ENCODE assay signal across 8 cellular contexts in the genomic region with DNA sequence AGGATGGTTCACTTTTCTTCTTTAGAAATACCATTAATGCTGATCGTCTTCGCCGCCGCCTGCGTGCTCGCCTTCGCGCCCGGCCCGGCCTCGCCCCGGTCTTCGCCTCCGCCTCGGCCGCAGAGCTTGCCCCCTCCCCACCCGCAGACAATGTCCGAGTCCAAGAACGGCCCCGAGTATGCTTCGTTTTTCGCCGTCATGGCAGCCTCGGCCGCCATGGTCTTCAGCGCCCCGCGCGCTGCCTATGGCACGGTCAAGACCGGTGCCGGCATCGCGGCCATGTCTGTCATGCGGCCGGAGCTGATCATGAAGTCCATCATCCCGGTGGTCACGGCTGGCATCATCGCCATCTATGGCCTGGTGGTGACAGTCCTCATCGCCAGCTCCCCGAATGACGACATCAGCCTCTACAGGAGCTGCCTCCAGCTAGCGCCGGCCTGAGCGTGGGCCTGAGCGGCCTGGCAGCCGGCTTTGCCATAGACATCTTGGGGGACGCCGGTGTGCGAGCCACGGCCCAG. TPM values are rescaled to one million over a fixed set of nuclear protein-coding genes. Genes with fewer than 3 reads are reported as not detected.
DNase-seq lines count a peak whose midpoint lies in the region; ATAC-seq, FAIRE-seq and TF ChIP-seq lines count a peak whose summit lies in the region.

No MANE protein-coding gene starts in this region.

- peaks cover 13% of the 10 kb centered on the region for H3K4me1 ChIP-seq in mammary epithelial cell (ENCODE audit: insufficient read depth, low read length)
- H3K4me1 ChIP-seq in thymus (ENCODE audit: control insufficient read depth, insufficient read depth, low read length) = peaks cover 2% of the 10 kb centered on the region

- H3K27me3 Mint-ChIP-seq in CD4-positive, alpha-beta T cell = no peaks in the 10 kb centered on the region
- H3K27me3 Mint-ChIP-seq in memory B cell = no peaks in the 10 kb centered on the region

- H3K79me2 ChIP-seq in mammary epithelial cell (ENCODE audit: insufficient read depth, low read length) = no peaks in the 10 kb centered on the region

- DNase-seq in CD4-positive, alpha-beta T cell = peak in 2 of 10 experiments; percentile 4
- DNase-seq in HuH-7.5 (ENCODE audit: low spot score) (peak; percentile 22), mammary epithelial cell (no peak), memory B cell (ENCODE audit: low spot score in 2 of 2) (peak in 1 of 2 donors; percentile 21), GM12891 (ENCODE audit: insufficient read length, low spot score) (no peak), COLO829 (ENCODE audit: low spot score) (no peak), NCI-H2227 (lab: John Stamatoyannopoulos, UW; ENCODE audit: unreplicated experiment) (no peak)

- no peak for FAIRE-seq in GM12891 (lab: Jason Lieb, UNC)

- no peaks in the 10 kb centered on the region for H3K36me3 Mint-ChIP-seq in CD4-positive, alpha-beta T cell (ENCODE audit: low read depth)
- H3K36me3 Mint-ChIP-seq in memory B cell = no peaks in the 10 kb centered on the region

- H3K9ac ChIP-seq in mammary epithelial cell (ENCODE audit: insufficient read depth, low read length) = no peak overlapping the region

- peak overlapping the region; percentile 90 for H3K4me2 ChIP-seq in mammary epithelial cell (ENCODE audit: insufficient read depth, low read depth, low read length)

- ATAC-seq in CD4-positive, alpha-beta T cell (ENCODE audit: poor library complexity) = no peak
- no peak for ATAC-seq in memory B cell (ENCODE audit: low read depth)

- peak overlapping the region; percentile 64 for H3K27ac ChIP-seq in CD4-positive, alpha-beta T cell (ENCODE audit: low read depth, low read length)
- no peak overlapping the region for H3K27ac ChIP-seq in mammary epithelial cell (ENCODE audit: insufficient read depth, low read depth, low read length)
- H3K27ac ChIP-seq in thymus (ENCODE audit: low read depth) = peak overlapping the region; percentile 76

- no peaks in the 10 kb centered on the region for H3K9me3 Mint-ChIP-seq in CD4-positive, alpha-beta T cell
- H3K9me3 Mint-ChIP-seq in memory B cell = no peaks in the 10 kb centered on the region

- peak overlapping the region; percentile 87 for H3K4me3 Mint-ChIP-seq in CD4-positive, alpha-beta T cell
- H3K4me3 Mint-ChIP-seq in memory B cell = peak overlapping the region; percentile 87

- in situ Hi-C loops in mammary epithelial cell (cut with MboI; ENCODE audit: low sequenced_read_pairs in 2 of 2) = loop anchor here in 1 of 2 donors (10.0 to 25.0 kb wide), 2 partner anchors 62 to 135 kb away; no protein-coding TSS in a partner anchor

- intact Hi-C loops in CD4-positive, alpha-beta T cell (cut with DNase I, micrococcal nuclease) = loop anchor here (2.0 to 5.0 kb wide), 6 partner anchors 34 to 172 kb away; no protein-coding TSS in a partner anchor
- intact Hi-C loops in mammary epithelial cell (cut with micrococcal nuclease) = no loop called here

- 32% methylated on average over 29 of the region's 51 CpGs for WGBS in mammary epithelial cell (ENCODE audit: low coverage, missing lambda C conversion rate)
- WGBS in thymus = 30% methylated on average over 51 of the region's 51 CpGs

- peaks cover 19% of the 10 kb centered on the region for H3K4me1 Mint-ChIP-seq in CD4-positive, alpha-beta T cell (ENCODE audit: low read depth)
- H3K4me1 Mint-ChIP-seq in memory B cell = peaks cover 7% of the 10 kb centered on the region

- H3K27me3 ChIP-seq in CD4-positive, alpha-beta T cell (ENCODE audit: control insufficient read depth, insufficient read depth, low read length) = no peaks in the 10 kb centered on the region
- H3K27me3 ChIP-seq in mammary epithelial cell (ENCODE audit: insufficient read depth, low read length) = no peaks in the 10 kb centered on the region
- no peaks in the 10 kb centered on the region for H3K27me3 ChIP-seq in thymus (ENCODE audit: control insufficient read depth, insufficient read depth)

- H2AFZ ChIP-seq in mammary epithelial cell (ENCODE audit: low read depth, low read length) = peak overlapping the region; percentile 98

- TF ChIP-seq POLR2A in GM12891 (IDR thresholded peaks at IDR 0.05; ENCODE audit: low read depth, low read length) = no peak

- H3K36me3 ChIP-seq in mammary epithelial cell (ENCODE audit: insufficient read depth, low read length) (no peaks in the 10 kb centered on the region), thymus (ENCODE audit: control insufficient read depth, insufficient read depth) (no peaks in the 10 kb centered on the region)

- BruUV-seq in mammary epithelial cell (replicated peaks; lab: Mats Ljungman, UMichigan) = no TSS peak

- dilution Hi-C loops in mammary epithelial cell (cut with HindIII; ENCODE audit: low sequenced_read_pairs) = no loop called here

- H3K4me3 ChIP-seq in mammary epithelial cell (replicated peaks in 1 of 3; ENCODE audit: insufficient read depth in 1 of 3, low read depth in 2 of 3, low read length in 3 of 3) (peak overlapping the region; percentile 33 to 45 (median 39)), thymus (ENCODE audit: low read length) (peak overlapping the region; percentile 76)

- H3K27ac Mint-ChIP-seq in CD4-positive, alpha-beta T cell = peak overlapping the region; percentile 90
- H3K27ac Mint-ChIP-seq in memory B cell = peak overlapping the region; percentile 91

- POLR2A ChIA-PET in CD4-positive, alpha-beta T cell (lab: Charles Lee) = interaction anchor here (0.6 to 6.4 kb wide), 22 partner anchors 9 to 1520 kb away, joined by 3 to 152 read pairs (median 7); a partner anchor contains a TSS

- CTCF ChIA-PET in CD4-positive, alpha-beta T cell (lab: Charles Lee) = interaction anchor here (1.0 to 3.6 kb wide), 13 partner anchors 9 to 172 kb away, joined by 3 to 33 read pairs (median 5); a partner anchor contains a TSS
- CTCF ChIA-PET in mammary epithelial cell (lab: Charles Lee; ENCODE audit: low non-redundant PET) = interaction anchor here (0.6 kb wide), 1 partner anchor 172 kb away, joined by 3 read pairs; no protein-coding TSS in a partner anchor

- TF ChIP-seq CTCF in CD4-positive, alpha-beta T cell (IDR thresholded peaks at IDR 0.05) = no peak
- no peak for TF ChIP-seq CTCF in mammary epithelial cell (conservative IDR thresholded peaks at IDR 0.05 in 1 of 2, IDR thresholded peaks at IDR 0.05 in 1 of 2; ENCODE audit: extremely low read depth in 1 of 2, insufficient read depth in 1 of 2, low read depth in 1 of 2, low read length in 2 of 2)

- H4K20me1 ChIP-seq in mammary epithelial cell (ENCODE audit: insufficient read depth, low read length) = no peaks in the 10 kb centered on the region

- no peaks in the 10 kb centered on the region for H3K9me3 ChIP-seq in CD4-positive, alpha-beta T cell (ENCODE audit: control insufficient read depth, low read length)
- H3K9me3 ChIP-seq in mammary epithelial cell (replicated peaks; ENCODE audit: insufficient read depth, low read length) = peaks cover 3% of the 10 kb centered on the region
- no peaks in the 10 kb centered on the region for H3K9me3 ChIP-seq in thymus (ENCODE audit: control insufficient read depth)

TF ChIP-seq in GM12891, 5 proteins besides CTCF, POLR2A, EP300 and RAD21:
- TF ChIP-seq TAF1 (IDR thresholded peaks at IDR 0.05; ENCODE audit: low read depth, low read length) = no peak
- TF ChIP-seq POU2F2 (IDR thresholded peaks at IDR 0.05; ENCODE audit: low read depth, low read length) = no peak
- no peak for TF ChIP-seq PAX5 (IDR thresholded peaks at IDR 0.05; ENCODE audit: insufficient read depth, low read length, severe bottlenecking)
- no peak for TF ChIP-seq SPI1 (IDR thresholded peaks at IDR 0.05; ENCODE audit: low read depth, low read length)
- no peak for TF ChIP-seq POLR2AphosphoS5 (IDR thresholded peaks at IDR 0.05; ENCODE audit: low read depth, low read length)

RNA-seq across cellular contexts. Expression of a gene that starts 4.7 kb away (rescaled TPM):
- total RNA-seq in CD4-positive, alpha-beta T cell = under 1 TPM; 0.08 to 0.11 TPM
- total RNA-seq in mammary epithelial cell = under 1 TPM; 0.09 to 0.50 TPM
- not detected for polyA plus RNA-seq in mammary epithelial cell
- polyA minus RNA-seq in mammary epithelial cell = not detected
- 0.39 TPM for polyA plus RNA-seq in thymus
- 0.04 TPM for polyA plus RNA-seq in GM12891 (2012; ENCODE audit: low read depth, missing spikeins)

RNA-seq across cellular contexts. Expression of a gene that starts 18.8 kb away (rescaled TPM):
- 10 to 100 TPM; 67.3 to 68.3 TPM for total RNA-seq in CD4-positive, alpha-beta T cell
- 10 to 100 TPM; 13.5 to 27.8 TPM for total RNA-seq in mammary epithelial cell
- polyA plus RNA-seq in mammary epithelial cell (15.4 TPM), thymus (64.5 TPM)
- polyA minus RNA-seq in mammary epithelial cell = 25.6 TPM
- polyA plus RNA-seq in GM12891 (2012; ENCODE audit: low read depth, missing spikeins) = 13.4 TPM

RNA-seq across cellular contexts. Expression of a gene that starts 54.7 kb away (rescaled TPM):
- total RNA-seq in CD4-positive, alpha-beta T cell = 10 to 100 TPM; 15.0 to 15.8 TPM
- 1 to 10 TPM; 7.2 to 7.9 TPM for total RNA-seq in mammary epithelial cell
- polyA plus RNA-seq in mammary epithelial cell = 6.6 TPM
- polyA minus RNA-seq in mammary epithelial cell = 9.8 TPM
- polyA plus RNA-seq in thymus = 6.7 TPM
- polyA plus RNA-seq in GM12891 (2012; ENCODE audit: low read depth, missing spikeins) = 4.3 TPM
